In the genomic region with DNA sequence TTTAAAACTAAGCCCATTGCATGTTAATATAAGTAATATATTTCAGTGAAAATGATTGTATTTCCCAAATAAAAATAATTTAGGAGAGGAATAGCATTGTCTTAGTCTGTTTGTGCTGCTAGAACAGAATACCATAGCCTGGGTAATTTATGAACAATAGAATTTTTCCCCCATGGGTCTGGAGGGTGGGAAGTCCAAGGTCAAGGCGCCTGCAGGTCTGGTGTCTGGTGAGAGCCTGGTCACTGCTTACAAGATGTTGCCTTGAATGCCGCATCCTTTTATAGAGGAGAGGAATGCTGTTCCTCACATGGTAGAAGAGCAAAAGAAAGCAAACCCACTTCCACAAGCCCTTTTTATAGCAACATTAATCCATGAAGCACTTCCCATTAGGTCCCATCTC, we compare ENCODE assay signal across 28 cellular contexts.
"Had no signal": no experiment of that assay in that cellular context is flagged by ENCODE, and none has a peak within 500 bp of the region (broad histone marks: within the 10 kb centered on the region; RNA-seq: fewer than 3 reads in every experiment).

No MANE protein-coding gene starts in this region.

- H3K9me3 ChIP-seq: colonic mucosa, esophagus muscularis mucosa, esophagus squamous epithelium, gastrocnemius medialis, gastroesophageal sphincter, heart left ventricle had no signal

- H3K27ac ChIP-seq: colonic mucosa, coronary artery, dorsolateral prefrontal cortex, epithelial cell of prostate, esophagus muscularis mucosa, esophagus squamous epithelium, foreskin keratinocyte, gastrocnemius medialis, gastroesophageal sphincter, heart left ventricle, heart right ventricle had no signal

- H3K4me1 ChIP-seq: esophagus muscularis mucosa, foreskin keratinocyte, gastroesophageal sphincter, heart right ventricle had no signal

- H3K27me3 ChIP-seq: colonic mucosa, dorsolateral prefrontal cortex, esophagus muscularis mucosa, esophagus squamous epithelium, foreskin keratinocyte, gastrocnemius medialis, gastroesophageal sphincter, heart left ventricle had no signal

- FAIRE-seq: colon, endometrium, endothelial cell of umbilical vein, frontal cortex had no signal

- DNase-seq: colonic mucosa; cortex of kidney; dermis blood vessel endothelial cell; dorsolateral prefrontal cortex; effector CD4-positive, alpha-beta T cell; effector CD8-positive, alpha-beta T cell; effector memory CD4-positive, alpha-beta T cell; effector memory CD8-positive, alpha-beta T cell; endodermal cell; erythroblast; esophagus squamous epithelium; foreskin fibroblast; foreskin keratinocyte; foreskin melanocyte; gastrocnemius medialis; glutamatergic neuron; head of caudate nucleus; heart left ventricle; heart right ventricle had no signal

- H3K4me3 ChIP-seq: colonic mucosa, coronary artery, dorsolateral prefrontal cortex, esophagus muscularis mucosa, esophagus squamous epithelium, gastrocnemius medialis, gastroesophageal sphincter, heart left ventricle, heart right ventricle had no signal

- ATAC-seq: effector memory CD8-positive, alpha-beta T cell; esophagus mucosa; foreskin keratinocyte; gastrocnemius medialis; gastroesophageal sphincter; heart left ventricle; heart right ventricle had no signal

- H3K36me3 ChIP-seq: colonic mucosa, esophagus muscularis mucosa, esophagus squamous epithelium, gastrocnemius medialis, gastroesophageal sphincter, heart left ventricle, heart right ventricle had no signal
